ENCODE assay signal across 25 cellular contexts in genomic region chr9:77954619-77955018, GRCh38.
A peak's percentile ranks its signal among the peaks of the same experiment; 100 is the strongest.
DNase-seq lines count a peak whose midpoint lies in the region; ATAC-seq and TF ChIP-seq lines count a peak whose summit lies in the region.
"Had no signal": no experiment of that assay in that cellular context is flagged by ENCODE, and none has a peak within 500 bp of the region (broad histone marks: within the 10 kb centered on the region; RNA-seq: fewer than 3 reads in every experiment).

No MANE protein-coding gene starts in this region.

- H3K4me3 Mint-ChIP-seq in T-helper 17 cell: no peak overlapping the region
- H3K4me3 Mint-ChIP-seq: activated CD4-positive, alpha-beta memory T cell treated with anti-CD3 and anti-CD28 coated beads, Interleukin-2, amount 10 ng/mL, durations not matched to agents 7 days and 5 days; activated naive CD8-positive, alpha-beta T cell treated with anti-CD3 and anti-CD28 coated beads, Interleukin-2, amount 10 ng/mL, durations not matched to agents 7 days and 5 days; CD8-positive, alpha-beta memory T cell; neural crest cell had no signal

- no peaks in the 10 kb centered on the region for H3K27me3 Mint-ChIP-seq in T-helper 17 cell
- H3K27me3 Mint-ChIP-seq: activated CD4-positive, alpha-beta memory T cell treated with anti-CD3 and anti-CD28 coated beads, Interleukin-2, amount 10 ng/mL, durations not matched to agents 7 days and 5 days; activated naive CD8-positive, alpha-beta T cell treated with anti-CD3 and anti-CD28 coated beads, Interleukin-2, amount 10 ng/mL, durations not matched to agents 7 days and 5 days; CD8-positive, alpha-beta memory T cell had no signal

- H3K27me3 ChIP-seq in left lung (no peaks in the 10 kb centered on the region), subcutaneous abdominal adipose tissue (ENCODE audit: control insufficient read depth in 5 of 5, insufficient read depth in 4 of 5, low read length in 5 of 5) (no peaks in the 10 kb centered on the region)
- H3K27me3 ChIP-seq in effector memory CD4-positive, alpha-beta T cell (replicated peaks; ENCODE audit: control insufficient read depth, insufficient read depth, low read length, poor library complexity, severe bottlenecking): no peaks in the 10 kb centered on the region
- H3K27me3 ChIP-seq: body of pancreas, heart right ventricle, thyroid gland had no signal

- H3K36me3 ChIP-seq in left lung: no peaks in the 10 kb centered on the region
- H3K36me3 ChIP-seq in subcutaneous abdominal adipose tissue (ENCODE audit: control insufficient read depth in 5 of 5, insufficient read depth in 5 of 5, low read length in 5 of 5): no peaks in the 10 kb centered on the region
- H3K36me3 ChIP-seq in effector memory CD4-positive, alpha-beta T cell (ENCODE audit: control insufficient read depth, insufficient read depth, low read length): no peaks in the 10 kb centered on the region
- H3K36me3 ChIP-seq: heart right ventricle, thyroid gland had no signal

- ATAC-seq in T-helper 17 cell: no peak
- no peak for ATAC-seq in left lung
- ATAC-seq in HG03135 (IDR thresholded peaks at IDR 0.05; ENCODE audit: unreplicated experiment): no peak
- ATAC-seq: activated CD4-positive, CD25-positive, alpha-beta regulatory T cell treated with anti-CD3 and anti-CD28 coated beads, Interleukin-2, amount 50 U/mL, for 24 hours; body of pancreas; stimulated activated naive CD8-positive, alpha-beta T cell treated with anti-CD3 and anti-CD28 coated beads, Interleukin-15, Interleukin-2, amounts not matched to agents 100 U/mL and 50 U/mL, for 24 hours had no signal

- no peaks in the 10 kb centered on the region for H3K9me3 ChIP-seq in T-helper 17 cell (ENCODE audit: control insufficient read depth, low read length, poor library complexity, severe bottlenecking)
- no peaks in the 10 kb centered on the region for H3K9me3 ChIP-seq in left lung
- H3K9me3 ChIP-seq in subcutaneous abdominal adipose tissue (ENCODE audit: control insufficient read depth in 5 of 5, low read length in 5 of 5): no peaks in the 10 kb centered on the region
- H3K9me3 ChIP-seq in effector memory CD4-positive, alpha-beta T cell (ENCODE audit: control insufficient read depth, low read length): no peaks in the 10 kb centered on the region
- H3K9me3 ChIP-seq: body of pancreas, heart right ventricle, thyroid gland had no signal

- peak overlapping the region; percentile 66 to 77 for H3K27ac ChIP-seq in left lung
- peak overlapping the region; percentile 83 for H3K27ac ChIP-seq in subcutaneous abdominal adipose tissue (ENCODE audit: low read depth, low read length)
- no peak overlapping the region for H3K27ac ChIP-seq in effector memory CD4-positive, alpha-beta T cell (ENCODE audit: insufficient read depth, low read length, poor library complexity, severe bottlenecking)
- H3K27ac ChIP-seq: 22Rv1, body of pancreas, thyroid gland had no signal

- no peak for TF ChIP-seq CTCF in left lung (IDR thresholded peaks at IDR 0.05)

- DNase-seq in DMS 273 (lab: John Stamatoyannopoulos, UW; ENCODE audit: unreplicated experiment) (peak; percentile 39), DMS 273 treated with DMSO at 0.1 percent for 48 hours (lab: John Stamatoyannopoulos, UW) (no peak), T-helper 17 cell (no peak), left lung (no peak), CD1c-positive myeloid dendritic cell (ENCODE audit: extremely low spot score) (no peak)
- DNase-seq in effector memory CD4-positive, alpha-beta T cell: no peak
- DNase-seq: activated CD4-positive, alpha-beta memory T cell treated with anti-CD3 and anti-CD28 coated beads, Interleukin-2, amount 10 ng/mL, durations not matched to agents 7 days and 5 days; activated naive CD8-positive, alpha-beta T cell treated with anti-CD3 and anti-CD28 coated beads, Interleukin-2, amount 10 ng/mL, durations not matched to agents 7 days and 5 days; body of pancreas; CD8-positive, alpha-beta memory T cell; cerebellar nuclear complex; heart right ventricle; left cardiac atrium; NCI-H1105; NCI-H2029; NCI-H345; stimulated activated CD4-positive, alpha-beta T cell treated with anti-CD3 and anti-CD28 coated beads, Interleukin-15, amount 100 ng/mL, for 24 hours; stimulated activated naive CD8-positive, alpha-beta T cell treated with anti-CD3 and anti-CD28 coated beads, Interleukin-15, Interleukin-2, amounts not matched to agents 100 U/mL and 50 U/mL, for 24 hours; SW 1271; thyroid gland had no signal

- no peak overlapping the region for H3K9ac ChIP-seq in subcutaneous abdominal adipose tissue (ENCODE audit: low read length in 5 of 5)

- H3K27ac Mint-ChIP-seq in T-helper 17 cell: peak overlapping the region; percentile 9
- H3K27ac Mint-ChIP-seq: activated CD4-positive, alpha-beta memory T cell treated with anti-CD3 and anti-CD28 coated beads, Interleukin-2, amount 10 ng/mL, durations not matched to agents 7 days and 5 days; activated naive CD8-positive, alpha-beta T cell treated with anti-CD3 and anti-CD28 coated beads, Interleukin-2, amount 10 ng/mL, durations not matched to agents 7 days and 5 days had no signal

- no peak overlapping the region for H3K4me3 ChIP-seq in left lung
- no peak overlapping the region for H3K4me3 ChIP-seq in subcutaneous abdominal adipose tissue (ENCODE audit: low read depth in 1 of 5, low read length in 5 of 5)
- H3K4me3 ChIP-seq in effector memory CD4-positive, alpha-beta T cell (ENCODE audit: insufficient read depth, low read depth, low read length, poor library complexity, severe bottlenecking): no peak overlapping the region
- H3K4me3 ChIP-seq: body of pancreas, heart right ventricle, thyroid gland had no signal

- intact Hi-C loops in left lung (cut with DNase I): no loop called here

- H3K4me1 ChIP-seq in left lung (peaks cover 22 to 85% of the 10 kb centered on the region in 2 donors), subcutaneous abdominal adipose tissue (ENCODE audit: control insufficient read depth in 5 of 5, insufficient read depth in 5 of 5, low read length in 5 of 5) (peaks cover 7 to 55% (median 37%) of the 10 kb centered on the region in 5 donors)
- peaks cover 5% of the 10 kb centered on the region for H3K4me1 ChIP-seq in effector memory CD4-positive, alpha-beta T cell (ENCODE audit: control insufficient read depth, insufficient read depth, low read length, poor library complexity, severe bottlenecking)

- no peaks in the 10 kb centered on the region for H3K36me3 Mint-ChIP-seq in T-helper 17 cell (ENCODE audit: low read depth)
- H3K36me3 Mint-ChIP-seq: CD8-positive, alpha-beta memory T cell had no signal

- H3K4me1 Mint-ChIP-seq in T-helper 17 cell: peaks cover 32% of the 10 kb centered on the region
